Comparison of ENCODE assay signal across 10 cellular contexts in genomic region chr9:123375725-123376132, GRCh38. TPM values are rescaled to one million over a fixed set of nuclear protein-coding genes. Genes with fewer than 3 reads are reported as not detected.
DNase-seq lines count a peak whose midpoint lies in the region; ATAC-seq, FAIRE-seq and TF ChIP-seq lines count a peak whose summit lies in the region.
"Had no signal": no experiment of that assay in that cellular context is flagged by ENCODE, and none has a peak within 500 bp of the region (broad histone marks: within the 10 kb centered on the region; RNA-seq: fewer than 3 reads in every experiment).

No MANE protein-coding gene starts in this region.

- peaks cover 22% of the 10 kb centered on the region for H3K4me1 Mint-ChIP-seq in chondrocyte (ENCODE audit: low read depth)

- no peak overlapping the region for H3K27ac ChIP-seq in aorta (ENCODE audit: low read depth in 1 of 2, low read length in 2 of 2)

- H3K27me3 Mint-ChIP-seq in chondrocyte (ENCODE audit: low read depth) = peaks cover 13% of the 10 kb centered on the region

- no peak overlapping the region for H3K4me3 ChIP-seq in aorta (ENCODE audit: low read length in 2 of 2)

- ATAC-seq in omental fat pad (ENCODE audit: low FRiP score) (peak; percentile 34), aorta (ENCODE audit: low FRiP score) (no peak)
- ATAC-seq in activated naive CD4-positive, alpha-beta T cell treated with anti-CD3 and anti-CD28 coated beads, Interleukin-2, amount 50 U/mL, for 72 hours = no peak

- no peak overlapping the region for H3K4me3 Mint-ChIP-seq in chondrocyte (ENCODE audit: unreplicated experiment)
- H3K4me3 Mint-ChIP-seq: activated CD4-positive, alpha-beta memory T cell treated with anti-CD3 and anti-CD28 coated beads for 36 hours had no signal

- H3K4me1 ChIP-seq in aorta (ENCODE audit: control insufficient read depth in 1 of 2, insufficient read depth in 2 of 2, low read length in 2 of 2) = no peaks in the 10 kb centered on the region

- no peak overlapping the region for H3K27ac Mint-ChIP-seq in chondrocyte (ENCODE audit: unreplicated experiment)
- H3K27ac Mint-ChIP-seq in activated naive CD4-positive, alpha-beta T cell treated with anti-CD3 and anti-CD28 coated beads, Interleukin-2, amount 50 U/mL, for 72 hours = no peak overlapping the region
- H3K27ac Mint-ChIP-seq: activated CD4-positive, alpha-beta memory T cell treated with anti-CD3 and anti-CD28 coated beads for 36 hours had no signal

- DNase-seq in ELR (ENCODE audit: low read depth) = peak; percentile 13
- DNase-seq in NCI-H510A treated with DMSO at 0.1 percent for 48 hours (lab: John Stamatoyannopoulos, UW) = peak; percentile 29
- no peak for DNase-seq in omental fat pad (ENCODE audit: low spot score)
- DNase-seq in aorta = no peak
- no peak for DNase-seq in activated CD4-positive, alpha-beta T cell treated with anti-CD3 and anti-CD28 coated beads, Interleukin-2, amount 50 U/mL, for 4 hours
- DNase-seq in chondrocyte (ENCODE audit: low spot score) = no peak
- no peak for DNase-seq in activated naive CD4-positive, alpha-beta T cell treated with anti-CD3 and anti-CD28 coated beads, Interleukin-2, amount 50 U/mL, for 72 hours (ENCODE audit: low spot score in 2 of 2)
- DNase-seq: activated CD4-positive, alpha-beta memory T cell treated with anti-CD3 and anti-CD28 coated beads for 36 hours; GF-D8 had no signal

- WGBS in aorta, 2 donors = 8 to 10% methylated on average over 12 of the region's 12 CpGs

- no peaks in the 10 kb centered on the region for H3K9me3 Mint-ChIP-seq in chondrocyte (ENCODE audit: low read depth)
- H3K9me3 Mint-ChIP-seq in activated naive CD4-positive, alpha-beta T cell treated with anti-CD3 and anti-CD28 coated beads, Interleukin-2, amount 50 U/mL, for 72 hours = no peaks in the 10 kb centered on the region
- H3K9me3 Mint-ChIP-seq: activated CD4-positive, alpha-beta memory T cell treated with anti-CD3 and anti-CD28 coated beads for 36 hours had no signal

- TF ChIP-seq CTCF in omental fat pad (IDR thresholded peaks at IDR 0.05) (no peak), chondrocyte (IDR thresholded peaks at IDR 0.05) (no peak)

- H3K27me3 ChIP-seq in aorta (ENCODE audit: control insufficient read depth in 1 of 2, insufficient read depth in 2 of 2, low read length in 1 of 2) = no peaks in the 10 kb centered on the region

- H3K9me3 ChIP-seq in aorta (ENCODE audit: control insufficient read depth, low read length) = no peaks in the 10 kb centered on the region

- peak; percentile 12 for FAIRE-seq in endometrium (lab: Jason Lieb, UNC)

- intact Hi-C loops in aorta (cut with DNase I) = no loop called here

- H3K36me3 Mint-ChIP-seq in chondrocyte (ENCODE audit: low read depth) = no peaks in the 10 kb centered on the region
- H3K36me3 Mint-ChIP-seq in activated naive CD4-positive, alpha-beta T cell treated with anti-CD3 and anti-CD28 coated beads, Interleukin-2, amount 50 U/mL, for 72 hours = no peaks in the 10 kb centered on the region
- H3K36me3 Mint-ChIP-seq: activated CD4-positive, alpha-beta memory T cell treated with anti-CD3 and anti-CD28 coated beads for 36 hours had no signal

- no peaks in the 10 kb centered on the region for H3K36me3 ChIP-seq in aorta (ENCODE audit: control insufficient read depth in 1 of 2, insufficient read depth in 2 of 2, low read length in 1 of 2)

RNA-seq across cellular contexts. Expression of gene CRB2, which starts 19.7 kb away (rescaled TPM):
- total RNA-seq in omental fat pad (10 to 100 TPM in 1 of 4 donors, 1 to 10 TPM in 2, under 1 TPM in 1; 0.32 to 16.2 (median 3.5) TPM), aorta (under 1 TPM in 1 of 2 donors, not detected in 1; 0.15 TPM), chondrocyte (0.07 TPM in 1 of 3 replicates, not detected in the others)
- polyA plus RNA-seq in aorta = under 1 TPM in 1 of 2 donors, not detected in 1; 0.03 TPM
- total RNA-seq in activated naive CD4-positive, alpha-beta T cell treated with anti-CD3 and anti-CD28 coated beads, Interleukin-2, amount 50 U/mL, for 72 hours = under 1 TPM in 1 of 2 donors, not detected in 1; 0.14 TPM
- total RNA-seq: activated CD4-positive, alpha-beta memory T cell treated with anti-CD3 and anti-CD28 coated beads for 36 hours had no signal

Comparison
In these comparisons a context has a peak if more than half of its experiments do, and no peak if none do; other contexts are left out.
1. DNase-seq: peak in ELR (single experiment) and NCI-H510A treated with DMSO at 0.1 percent for 48 hours (single experiment); none in omental fat pad (single experiment), aorta (0 of 2), activated CD4-positive, alpha-beta T cell treated with anti-CD3 and anti-CD28 coated beads, Interleukin-2, amount 50 U/mL, for 4 hours (0 of 2), chondrocyte (single experiment) and activated naive CD4-positive, alpha-beta T cell treated with anti-CD3 and anti-CD28 coated beads, Interleukin-2, amount 50 U/mL, for 72 hours (0 of 2).